In genomic region chr10:3069876-3070275, GRCh38 we compare ENCODE assay signal across 10 cellular contexts. TPM values are rescaled to one million over a fixed set of nuclear protein-coding genes. Genes with fewer than 3 reads are reported as not detected.
DNase-seq lines count a peak whose midpoint lies in the region; ATAC-seq, FAIRE-seq and TF ChIP-seq lines count a peak whose summit lies in the region.
"Had no signal": no experiment of that assay in that cellular context is flagged by ENCODE, and none has a peak within 500 bp of the region (broad histone marks: within the 10 kb centered on the region; RNA-seq: fewer than 3 reads in every experiment).

No MANE protein-coding gene starts in this region.

- peaks cover 13% of the 10 kb centered on the region for H3K9me1 ChIP-seq in keratinocyte (ENCODE audit: control insufficient read depth, extremely low read depth, insufficient read depth, low read length)

- no peak for FAIRE-seq in keratinocyte (lab: Jason Lieb, UNC)
- FAIRE-seq: bronchial epithelial cell, TTC549 had no signal

- H3K27ac ChIP-seq in AG04450 (ENCODE audit: low read depth, low read length) (no peak overlapping the region), keratinocyte (ENCODE audit: control insufficient read depth, insufficient read depth, low read length) (no peak overlapping the region)

- CTCF ChIA-PET in AG04450 (lab: Charles Lee), result interaction anchor here (1.2 kb wide), 1 partner anchor 142 kb away, joined by 4 read pairs; no protein-coding TSS in a partner anchor
- CTCF ChIA-PET in activated CD8-positive, alpha-beta T cell treated with anti-CD3 and anti-CD28 coated beads for 36 hours (lab: Charles Lee), result interaction anchor here (1.0 to 1.4 kb wide), 3 partner anchors 14 to 25 kb away, joined by 3 to 4 read pairs (median 4); no protein-coding TSS in a partner anchor

- H3K4me3 Mint-ChIP-seq in activated CD8-positive, alpha-beta T cell treated with anti-CD3 and anti-CD28 coated beads for 36 hours, result peak overlapping the region; percentile 88

- H3K4me1 Mint-ChIP-seq in activated CD8-positive, alpha-beta T cell treated with anti-CD3 and anti-CD28 coated beads for 36 hours (ENCODE audit: low read depth), result peaks cover 52% of the 10 kb centered on the region

- H3K4me3 ChIP-seq in AG04450 (ENCODE audit: low read depth, low read length) (peak overlapping the region; percentile 23), GM12875 (ENCODE audit: low read depth, low read length) (peak overlapping the region; percentile 97), keratinocyte (ENCODE audit: control insufficient read depth in 2 of 3, extremely low read depth in 1 of 3, insufficient read depth in 2 of 3, low read depth in 1 of 3, low read length in 3 of 3) (no peak overlapping the region)

- peaks cover 7 to 25% of the 10 kb centered on the region in 2 experiments for H3K36me3 ChIP-seq in keratinocyte (ENCODE audit: control insufficient read depth in 2 of 2, extremely low read depth in 1 of 2, insufficient read depth in 2 of 2, low read length in 2 of 2)

- no peak for ATAC-seq in activated CD8-positive, alpha-beta T cell treated with anti-CD3 and anti-CD28 coated beads for 36 hours

- peaks cover 4% of the 10 kb centered on the region; the same call in 1 of the 2 replicates for H3K9me3 ChIP-seq in AG04450 (ENCODE audit: control insufficient read depth, insufficient read depth, low read length)
- H3K9me3 ChIP-seq in keratinocyte (ENCODE audit: control insufficient read depth, low read depth, low read length), result no peaks in the 10 kb centered on the region

- POLR2A ChIA-PET in AG04450 (lab: Yijun Ruan, JAX), result no interaction called here
- POLR2A ChIA-PET in activated CD8-positive, alpha-beta T cell treated with anti-CD3 and anti-CD28 coated beads for 36 hours (lab: Charles Lee), result interaction anchor here (1.0 to 6.8 kb wide), 4 partner anchors 22 to 320 kb away, joined by 3 to 35 read pairs (median 10); no protein-coding TSS in a partner anchor

- H3K27me3 ChIP-seq in AG04450 (ENCODE audit: control insufficient read depth, insufficient read depth, low read length), result peaks cover 4% of the 10 kb centered on the region
- peaks cover 11% of the 10 kb centered on the region for H3K27me3 ChIP-seq in keratinocyte (ENCODE audit: control insufficient read depth, extremely low read depth, insufficient read depth, low read length)

- H3K9ac ChIP-seq in keratinocyte (ENCODE audit: control insufficient read depth, extremely low read depth, insufficient read depth, low read length), result no peak overlapping the region

- H3K4me1 ChIP-seq in keratinocyte (ENCODE audit: control insufficient read depth, extremely low read depth, insufficient read depth, low read length), result peaks cover 45% of the 10 kb centered on the region

- peaks cover 23% of the 10 kb centered on the region for H4K20me1 ChIP-seq in keratinocyte (ENCODE audit: control insufficient read depth, extremely low read depth, insufficient read depth, low read length)

- DNase-seq in AG04450 (ENCODE audit: low read depth, low spot score) (no peak), keratinocyte (ENCODE audit: low read depth, low spot score) (no peak), middle frontal gyrus (ENCODE audit: extremely low spot score, low spot score) (no peak), NCI-H748 (lab: John Stamatoyannopoulos, UW; ENCODE audit: unreplicated experiment) (no peak), NCI-H226 (no peak)
- DNase-seq in activated CD8-positive, alpha-beta T cell treated with anti-CD3 and anti-CD28 coated beads for 36 hours, result no peak
- DNase-seq in stimulated activated CD4-positive, alpha-beta T cell treated with anti-CD3 and anti-CD28 coated beads, Interleukin-4, amount 100 ng/mL, for 1 hour, result no peak

- no peaks in the 10 kb centered on the region for H3K9me3 Mint-ChIP-seq in activated CD8-positive, alpha-beta T cell treated with anti-CD3 and anti-CD28 coated beads for 36 hours

- intact Hi-C loops in activated CD8-positive, alpha-beta T cell treated with anti-CD3 and anti-CD28 coated beads for 36 hours (cut with micrococcal nuclease), result no loop called here

- TF ChIP-seq CTCF in AG04450 (IDR thresholded peaks at IDR 0.05; ENCODE audit: low read depth, low read length) (no peak), GM12875 (IDR thresholded peaks at IDR 0.05; ENCODE audit: borderline replicate concordance, insufficient read depth, low read depth, low read length) (no peak), keratinocyte (optimal IDR thresholded peaks at IDR 0.05 in 1 of 3, IDR thresholded peaks at IDR 0.05 in 1 of 3, conservative IDR thresholded peaks at IDR 0.05 in 1 of 3; ENCODE audit: extremely low read depth in 1 of 3, insufficient read depth in 2 of 3, low read length in 3 of 3) (no peak)
- no peak for TF ChIP-seq CTCF in activated CD8-positive, alpha-beta T cell treated with anti-CD3 and anti-CD28 coated beads for 36 hours (IDR thresholded peaks at IDR 0.05)

- dilution Hi-C loops in keratinocyte (cut with MboI; ENCODE audit: extremely low pct_ligation_motif_present, low sequenced_read_pairs), result no loop called here

- H3K27ac Mint-ChIP-seq in activated CD8-positive, alpha-beta T cell treated with anti-CD3 and anti-CD28 coated beads for 36 hours, result peak overlapping the region; percentile 86

- H3K36me3 Mint-ChIP-seq in activated CD8-positive, alpha-beta T cell treated with anti-CD3 and anti-CD28 coated beads for 36 hours (ENCODE audit: low read depth), result peaks cover 62% of the 10 kb centered on the region

- peaks cover 69% of the 10 kb centered on the region for H3K79me2 ChIP-seq in keratinocyte (ENCODE audit: control insufficient read depth, insufficient read depth, low read length)

- H2AFZ ChIP-seq in keratinocyte (ENCODE audit: control insufficient read depth, low read length), result no peak overlapping the region

- peak overlapping the region; percentile 79 for H3K4me2 ChIP-seq in keratinocyte (ENCODE audit: control insufficient read depth, extremely low read depth, insufficient read depth, low read depth, low read length)

- peaks cover 9% of the 10 kb centered on the region for H3K27me3 Mint-ChIP-seq in activated CD8-positive, alpha-beta T cell treated with anti-CD3 and anti-CD28 coated beads for 36 hours

RNA-seq across cellular contexts. Expression of gene PFKP, which starts 2.5 kb away (rescaled TPM):
- 122 and 135 TPM in 2 replicates for polyA plus RNA-seq in AG04450 (2011; rRNA removed)
- 103 and 128 TPM in 2 replicates for polyA minus RNA-seq in AG04450 (2011; rRNA and poly(A)+ RNA removed)
- 100 to 1,000 TPM; 217 to 219 TPM for total RNA-seq in activated CD8-positive, alpha-beta T cell treated with anti-CD3 and anti-CD28 coated beads for 36 hours
- 104 to 134 TPM (median 117 TPM) in 3 replicates for polyA plus RNA-seq in keratinocyte
- 117 TPM for polyA plus RNA-seq in keratinocyte (2011; ENCODE audit: low read depth)
- 79.3 and 111 TPM in 2 replicates for polyA plus RNA-seq in keratinocyte (2011; cell fraction: cytosol; rRNA removed)
- polyA plus RNA-seq in keratinocyte (2011; cell fraction: nucleus; rRNA removed), result 162 and 174 TPM in 2 replicates
- polyA plus RNA-seq in keratinocyte (2012; ENCODE audit: low replicate concordance), result 134 and 205 TPM in 2 replicates
- 91.1 to 184 TPM (median 107 TPM) in 3 replicates for polyA minus RNA-seq in keratinocyte
- 150 TPM for polyA minus RNA-seq in keratinocyte (2011; cell fraction: cytosol; rRNA and poly(A)+ RNA removed)
- polyA minus RNA-seq in keratinocyte (2011; cell fraction: nucleus; rRNA and poly(A)+ RNA removed), result 95.1 and 112 TPM in 2 replicates

Comparison
In these comparisons a context has a peak if more than half of its experiments do, and no peak if none do; other contexts are left out.
1. H3K4me3 ChIP-seq: peak in AG04450 (single experiment) and GM12875 (single experiment); none in keratinocyte (0 of 3).